Comparison of ENCODE assay signal across 8 cellular contexts in genomic region chr3:132660056-132660744, GRCh38. TPM values are rescaled to one million over a fixed set of nuclear protein-coding genes. Genes with fewer than 3 reads are reported as not detected.
DNase-seq lines count a peak whose midpoint lies in the region; ATAC-seq and TF ChIP-seq lines count a peak whose summit lies in the region.

UBA5 (plus strand) TSS chr3:132660329; CDS start chr3:132660538, 209 bp downstream.

- intact Hi-C loops in right lobe of liver (cut with DNase I), result no loop called here

- H3K9me3 ChIP-seq in right lobe of liver, result no peaks in the 10 kb centered on the region

- peak; percentile 11 for TF ChIP-seq POLR2A in right lobe of liver (IDR thresholded peaks at IDR 0.05)

- TF ChIP-seq CTCF in right lobe of liver (IDR thresholded peaks at IDR 0.05), result no peak

- peak within 1 kb of the TSS; percentile 84 to 88 (median 85) for H3K27ac ChIP-seq in right lobe of liver

- no peaks in the 10 kb centered on the region for H3K36me3 ChIP-seq in right lobe of liver

- H3K4me3 ChIP-seq in right lobe of liver, result peak within 1 kb of the TSS; percentile 75 to 88 (median 77)

- peak; percentile 50 for ATAC-seq in GM18870 (IDR thresholded peaks at IDR 0.05; ENCODE audit: unreplicated experiment)
- peak; percentile 65 for ATAC-seq in HG03103 (IDR thresholded peaks at IDR 0.05; ENCODE audit: low read depth, unreplicated experiment)
- peak; percentile 60 to 69 (median 66) for ATAC-seq in right lobe of liver

- H3K4me1 ChIP-seq in right lobe of liver, result peaks cover 0 to 56% (median 13%) of the 10 kb centered on the region in 4 donors

- DNase-seq in AG20443 (ENCODE audit: low spot score), result peak; percentile 82
- no peak for DNase-seq in NCI-H460 (ENCODE audit: extremely low read depth, low read depth)
- peak; percentile 56 to 61 for DNase-seq in activated CD4-positive, alpha-beta T cell treated with anti-CD3 and anti-CD28 coated beads, Interleukin-2, amount 50 U/mL, for 4 hours
- peak in 1 of 2 donors; percentile 53 for DNase-seq in dermis microvascular lymphatic vessel endothelial cell (ENCODE audit: low read depth in 2 of 2)
- peak; percentile 71 to 76 (median 72) for DNase-seq in right lobe of liver
- DNase-seq in stimulated activated CD4-positive, alpha-beta T cell treated with anti-CD3 and anti-CD28 coated beads, Interleukin-4, amount 100 ng/mL, for 4 hours, result peak; percentile 62 to 67

- H3K27me3 ChIP-seq in right lobe of liver, result no peaks in the 10 kb centered on the region

- WGBS in right lobe of liver (ENCODE audit: insufficient coverage, low coverage, low lambda C conversion rate, missing lambda C conversion rate), result 0% methylated on average over 39 of the region's 58 CpGs

RNA-seq across cellular contexts. Expression of gene UBA5, which starts in this region (rescaled TPM):
- total RNA-seq in NCI-H460 (2014; rRNA removed; shearing (Covaris generic)), result 28.8 and 37.7 TPM in 2 replicates
- polyA plus RNA-seq in NCI-H460 (2014; cell fraction: nucleus; rRNA removed), result 38.8 and 52.2 TPM in 2 replicates
- 23.7 and 24.3 TPM in 2 replicates for total RNA-seq in dermis microvascular lymphatic vessel endothelial cell
- 10 to 100 TPM; 24.3 to 41.3 (median 27.5) TPM for total RNA-seq in right lobe of liver
